In genomic region chr14:38189930-38190726, GRCh38 we compare ENCODE assay signal across 25 cellular contexts.
"Had no signal": no experiment of that assay in that cellular context is flagged by ENCODE, and none has a peak within 500 bp of the region (broad histone marks: within the 10 kb centered on the region; RNA-seq: fewer than 3 reads in every experiment).

No MANE protein-coding gene starts in this region.

- H3K27ac ChIP-seq: epithelial cell of prostate, esophagus squamous epithelium, gastroesophageal sphincter, left ventricle myocardium inferior, lower lobe of right lung, pancreas, stomach, thoracic aorta, transverse colon had no signal

- H3K9me3 ChIP-seq: esophagus squamous epithelium, gastroesophageal sphincter, left ventricle myocardium inferior, lower lobe of right lung, pancreas, stomach, thoracic aorta, transverse colon had no signal

- H3K27ac Mint-ChIP-seq: memory B cell, nephron, progenitor cell of endocrine pancreas had no signal

- H3K27me3 ChIP-seq: esophagus squamous epithelium, gastroesophageal sphincter, pancreas, stomach, transverse colon had no signal

- H3K4me3 Mint-ChIP-seq: memory B cell, naive B cell, nephron had no signal

- ATAC-seq: gastroesophageal sphincter, left cardiac atrium, lower lobe of right lung, pancreas, right cardiac atrium had no signal

- H3K4me3 ChIP-seq: esophagus squamous epithelium, gastroesophageal sphincter, left ventricle myocardium inferior, lower lobe of right lung, pancreas, stomach, thoracic aorta, transverse colon had no signal

- H3K4me1 ChIP-seq: esophagus squamous epithelium, gastroesophageal sphincter, left ventricle myocardium inferior, lower lobe of right lung, pancreas, transverse colon had no signal

- H3K36me3 Mint-ChIP-seq: memory B cell, naive B cell had no signal

- H3K36me3 ChIP-seq: esophagus squamous epithelium, gastroesophageal sphincter, left ventricle myocardium inferior, lower lobe of right lung, pancreas, stomach, thoracic aorta, transverse colon had no signal

- FAIRE-seq: kidney, pancreas, small intestine had no signal

- H3K4me1 Mint-ChIP-seq: memory B cell, naive B cell, nephron had no signal

- DNase-seq: effector memory CD4-positive, alpha-beta T cell; esophagus squamous epithelium; foreskin fibroblast; glutamatergic neuron; kidney; left cardiac atrium; left ventricle myocardium inferior; lower lobe of right lung; midbrain; naive B cell; occipital lobe; pancreas; right cardiac atrium; small intestine; stimulated activated CD4-positive, alpha-beta T cell treated with anti-CD3 and anti-CD28 coated beads, Interleukin-12 subunit alpha, Interleukin-12 subunit beta, amount 100 ng/mL, for 4 hours; stimulated activated naive CD4-positive, alpha-beta T cell; stomach; substantia nigra; transverse colon had no signal

- H3K27me3 Mint-ChIP-seq: memory B cell had no signal
